Comparison of ENCODE assay signal across 17 cellular contexts in the genomic region with DNA sequence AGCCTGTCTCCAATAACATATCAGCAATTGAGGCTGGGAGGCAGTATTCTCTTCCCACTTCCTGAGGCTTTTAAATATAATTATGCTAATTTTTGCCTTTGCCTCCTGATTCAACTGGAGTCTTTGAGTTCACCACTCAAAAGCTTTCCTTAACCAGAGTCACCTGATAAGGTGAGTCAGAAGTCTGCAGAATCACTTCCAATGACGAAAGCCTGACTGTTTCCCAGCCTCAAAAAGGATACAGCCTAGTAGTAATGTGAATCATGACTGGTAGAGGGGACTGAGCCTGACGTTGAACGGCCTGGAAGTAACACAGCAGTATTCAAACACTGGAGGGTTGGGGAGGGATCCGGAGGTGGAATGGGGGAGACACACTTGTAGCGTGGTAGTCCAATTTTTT. TPM values are rescaled to one million over a fixed set of nuclear protein-coding genes. Genes with fewer than 3 reads are reported as not detected.
DNase-seq lines count a peak whose midpoint lies in the region; ATAC-seq and TF ChIP-seq lines count a peak whose summit lies in the region.
"Had no signal": no experiment of that assay in that cellular context is flagged by ENCODE, and none has a peak within 500 bp of the region (broad histone marks: within the 10 kb centered on the region; RNA-seq: fewer than 3 reads in every experiment).

No MANE protein-coding gene starts in this region.

- H3K79me1 ChIP-seq in IMR-90 (ENCODE audit: low read depth in 1 of 2, low read length in 2 of 2), result no peaks in the 10 kb centered on the region

- no peak overlapping the region for H3K27ac ChIP-seq in IMR-90 (ENCODE audit: insufficient read depth, low read length)
- H3K27ac ChIP-seq: psoas muscle, tibial nerve had no signal

- H3K9ac ChIP-seq in IMR-90 (ENCODE audit: low read depth, low read length), result no peak overlapping the region

- H2AK5ac ChIP-seq in IMR-90 (ENCODE audit: low read depth, low read length), result no peak overlapping the region

- no TSS peak for BruUV-seq in IMR-90 (replicated peaks; lab: Mats Ljungman, UMichigan)

- H2BK120ac ChIP-seq in IMR-90 (ENCODE audit: low read depth, low read length), result no peak overlapping the region

- no peak overlapping the region for H3K27ac Mint-ChIP-seq in naive thymus-derived CD8-positive, alpha-beta T cell

- H4K5ac ChIP-seq in IMR-90 (ENCODE audit: low read depth, low read length), result no peak overlapping the region

- H2BK5ac ChIP-seq in IMR-90 (ENCODE audit: low read depth, low read length, poor library complexity, severe bottlenecking), result no peak overlapping the region

- no peak for ATAC-seq in IMR-90 (ENCODE audit: low read depth)
- ATAC-seq in HG03439 (IDR thresholded peaks at IDR 0.05; ENCODE audit: unreplicated experiment), result no peak
- ATAC-seq in GM19467 (IDR thresholded peaks at IDR 0.05; ENCODE audit: unreplicated experiment), result no peak
- ATAC-seq in naive thymus-derived CD8-positive, alpha-beta T cell, result no peak
- ATAC-seq: GM12878, psoas muscle had no signal

- peak; percentile 1 for DNase-seq in AG10803 (ENCODE audit: low read depth)
- peak; percentile 72 for DNase-seq in IMR-90
- DNase-seq in astrocyte of the spinal cord (ENCODE audit: low read depth, low spot score), result peak; percentile 35
- DNase-seq in islet precursor cell, result peak; percentile 80
- no peak for DNase-seq in effector CD4-positive, alpha-beta T cell
- no peak for DNase-seq in naive thymus-derived CD8-positive, alpha-beta T cell
- DNase-seq: activated T-cell treated with anti-CD3 and anti-CD28 coated beads, Interleukin-2, amount 50 U/mL, for 1 hour; DND-41; NCI-H1048; NCI-H2171 treated with DMSO at 0.1 percent for 48 hours; psoas muscle had no signal

- H3K36me3 ChIP-seq in IMR-90 (ENCODE audit: control insufficient read depth, insufficient read depth, low read length), result no peaks in the 10 kb centered on the region

- H3K4me1 Mint-ChIP-seq in naive thymus-derived CD8-positive, alpha-beta T cell, result no peaks in the 10 kb centered on the region

- no peak overlapping the region for H2BK20ac ChIP-seq in IMR-90 (ENCODE audit: low read depth, low read length)

- H3K9me1 ChIP-seq in IMR-90 (ENCODE audit: insufficient read depth, low read length), result no peaks in the 10 kb centered on the region; the same call in 1 of the 2 replicates

- no peaks in the 10 kb centered on the region for H3K9me3 Mint-ChIP-seq in naive thymus-derived CD8-positive, alpha-beta T cell

- no peak overlapping the region for H4K91ac ChIP-seq in IMR-90 (ENCODE audit: insufficient read depth, low read depth, low read length)

- no peaks in the 10 kb centered on the region for H3K9me3 ChIP-seq in IMR-90 (ENCODE audit: control insufficient read depth, insufficient read depth, low read length)
- H3K9me3 ChIP-seq: psoas muscle, tibial nerve had no signal

- no peak overlapping the region for H4K8ac ChIP-seq in IMR-90 (ENCODE audit: low read depth in 2 of 2, low read length in 2 of 2)

- no peak overlapping the region for H2BK15ac ChIP-seq in IMR-90 (ENCODE audit: low read depth, low read length)

- no peak for TF ChIP-seq RAD21 in IMR-90 (IDR thresholded peaks at IDR 0.05; ENCODE audit: low read length)

- H3K56ac ChIP-seq in IMR-90 (ENCODE audit: extremely low read depth, insufficient read depth, low read length), result no peak overlapping the region

- no peaks in the 10 kb centered on the region for H3K27me3 Mint-ChIP-seq in naive thymus-derived CD8-positive, alpha-beta T cell

- TF ChIP-seq POLR2A in IMR-90 (IDR thresholded peaks at IDR 0.05; ENCODE audit: low read depth, low read length), result no peak

- intact Hi-C loops in IMR-90 (cut with micrococcal nuclease), result no loop called here

- H4K20me1 ChIP-seq in IMR-90 (ENCODE audit: insufficient read depth, low read length), result no peaks in the 10 kb centered on the region

- in situ Hi-C loops in IMR-90 (cut with MboI; ENCODE audit: low sequenced_read_pairs) (no loop called here), astrocyte of the spinal cord (cut with HindIII; ENCODE audit: low sequenced_read_pairs) (no loop called here)

- H3K23ac ChIP-seq in IMR-90 (ENCODE audit: low read depth, low read length), result no peak overlapping the region

- no peak for TF ChIP-seq CTCF in AG10803 (conservative IDR thresholded peaks at IDR 0.05; ENCODE audit: low read length)
- no peak for TF ChIP-seq CTCF in IMR-90 (conservative IDR thresholded peaks at IDR 0.05; ENCODE audit: low read depth, low read length)
- TF ChIP-seq CTCF in astrocyte of the spinal cord (IDR thresholded peaks at IDR 0.05; ENCODE audit: low read depth, low read length), result no peak

- POLR2A ChIA-PET in IMR-90 (lab: Charles Lee; ENCODE audit: unreplicated experiment), result no interaction called here
- POLR2A ChIA-PET in naive thymus-derived CD8-positive, alpha-beta T cell (lab: Charles Lee), result no interaction called here

- H3K27me3 ChIP-seq in IMR-90 (ENCODE audit: control insufficient read depth, insufficient read depth, low read length), result peaks cover 3% of the 10 kb centered on the region
- H3K27me3 ChIP-seq: tibial nerve had no signal

- no peak overlapping the region for H3K14ac ChIP-seq in IMR-90 (replicated peaks; ENCODE audit: low read depth, low read length)

- no peaks in the 10 kb centered on the region for H3K4me1 ChIP-seq in IMR-90 (ENCODE audit: control insufficient read depth, insufficient read depth, low read length)
- H3K4me1 ChIP-seq: psoas muscle, tibial nerve had no signal

- H3K4me3 Mint-ChIP-seq in naive thymus-derived CD8-positive, alpha-beta T cell, result no peak overlapping the region

- H2AFZ ChIP-seq in IMR-90 (replicated peaks; ENCODE audit: low read length, poor library complexity), result no peak overlapping the region

- H3K36me3 Mint-ChIP-seq in naive thymus-derived CD8-positive, alpha-beta T cell, result peaks cover 4 to 54% (median 18%) of the 10 kb centered on the region in 3 donors

- H3K4me2 ChIP-seq in IMR-90 (ENCODE audit: low read depth, low read length), result no peak overlapping the region

- CTCF ChIA-PET in IMR-90 (lab: Yijun Ruan, JAX), result no interaction called here

- H3K4me3 ChIP-seq in AG10803 (ENCODE audit: low read length) (no peak overlapping the region), IMR-90 (ENCODE audit: insufficient read depth, low read depth, low read length) (no peak overlapping the region), astrocyte of the spinal cord (ENCODE audit: low read depth, low read length) (no peak overlapping the region)
- H3K4me3 ChIP-seq: GM12878, psoas muscle, tibial nerve had no signal

- no peak overlapping the region for H3K18ac ChIP-seq in IMR-90 (ENCODE audit: low read depth, low read length)

- no peak overlapping the region for H3K4ac ChIP-seq in IMR-90 (ENCODE audit: low read depth, low read length)

- no peak overlapping the region for H2AK9ac ChIP-seq in IMR-90 (replicated peaks; ENCODE audit: low read depth, low read length, poor library complexity)

- dilution Hi-C loops in IMR-90 (cut with HindIII; ENCODE audit: low sequenced_read_pairs, unreplicated experiment), result no loop called here

- WGBS in IMR-90 (ENCODE audit: extremely low coverage in 2 of 2, insufficient read length in 1 of 2), 2 experiments, result no CpG with 5 or more reads among the region's 5 CpGs

TF ChIP-seq in IMR-90, 13 proteins besides CTCF, POLR2A, EP300 and RAD21 (continues in another document):
- no peak for TF ChIP-seq CEBPB (IDR thresholded peaks at IDR 0.05; ENCODE audit: low read depth, low read length)
- no peak for TF ChIP-seq USF2 (IDR thresholded peaks at IDR 0.05; ENCODE audit: low read depth, low read length)

RNA-seq across cellular contexts. Expression of gene MRPL9, which starts 10.4 kb away (rescaled TPM):
- 65.4 and 85.8 TPM in 2 replicates for total RNA-seq in IMR-90 (2012; rRNA removed)
- polyA plus RNA-seq in IMR-90 (2012; rRNA removed), result 77.3 and 87.5 TPM in 2 replicates
- 37.2 and 62.6 TPM in 2 replicates for polyA plus RNA-seq in IMR-90 (2012; cell fraction: cytosol; rRNA removed)
- polyA plus RNA-seq in IMR-90 (2012; cell fraction: nucleus; rRNA removed; ENCODE audit: low replicate concordance), result 37.5 and 93.0 TPM in 2 replicates
- 100 to 1,000 TPM in 1 of 2 experiments, 10 to 100 TPM in 1; 97.9 to 110 TPM for total RNA-seq in naive thymus-derived CD8-positive, alpha-beta T cell
- 100 to 1,000 TPM; 125 to 137 (median 127) TPM for polyA plus RNA-seq in naive thymus-derived CD8-positive, alpha-beta T cell

RNA-seq across cellular contexts. Expression of gene TDRKH, which starts 16.6 kb away (rescaled TPM):
- 2.2 TPM in 2 replicates for total RNA-seq in IMR-90 (2012; rRNA removed)
- 0.86 and 1.2 TPM in 2 replicates for polyA plus RNA-seq in IMR-90 (2012; rRNA removed)
- 0.45 and 0.58 TPM in 2 replicates for polyA plus RNA-seq in IMR-90 (2012; cell fraction: cytosol; rRNA removed)
- 0.21 and 1.2 TPM in 2 replicates for polyA plus RNA-seq in IMR-90 (2012; cell fraction: nucleus; rRNA removed; ENCODE audit: low replicate concordance)
- total RNA-seq in naive thymus-derived CD8-positive, alpha-beta T cell, result 10 to 100 TPM; 20.5 to 23.2 TPM
- polyA plus RNA-seq in naive thymus-derived CD8-positive, alpha-beta T cell, result 10 to 100 TPM; 14.7 to 15.9 (median 14.9) TPM

RNA-seq across cellular contexts. Expression of gene LINGO4, which starts 31.5 kb away (rescaled TPM):
- not detected in 2 replicates for total RNA-seq in IMR-90 (2012; rRNA removed)
- not detected in 2 replicates for polyA plus RNA-seq in IMR-90 (2012; rRNA removed)
- not detected in 2 replicates for polyA plus RNA-seq in IMR-90 (2012; cell fraction: cytosol; rRNA removed)
- polyA plus RNA-seq in IMR-90 (2012; cell fraction: nucleus; rRNA removed; ENCODE audit: low replicate concordance), result not detected in 2 replicates
- total RNA-seq in naive thymus-derived CD8-positive, alpha-beta T cell, result not detected
- polyA plus RNA-seq in naive thymus-derived CD8-positive, alpha-beta T cell, result not detected
- total RNA-seq: glomerular endothelial cell, GM12878, myocyte, tibial nerve had no signal
- polyA plus RNA-seq: GM12878 had no signal

RNA-seq across cellular contexts. Expression of gene RIIAD1, which starts 52.4 kb away (rescaled TPM):
- not detected in 2 replicates for total RNA-seq in IMR-90 (2012; rRNA removed)
- polyA plus RNA-seq in IMR-90 (2012; rRNA removed), result not detected in 2 replicates
- polyA plus RNA-seq in IMR-90 (2012; cell fraction: cytosol; rRNA removed), result not detected in 2 replicates
- not detected in 2 replicates for polyA plus RNA-seq in IMR-90 (2012; cell fraction: nucleus; rRNA removed; ENCODE audit: low replicate concordance)
- not detected for total RNA-seq in naive thymus-derived CD8-positive, alpha-beta T cell
- not detected for polyA plus RNA-seq in naive thymus-derived CD8-positive, alpha-beta T cell
- total RNA-seq: glomerular endothelial cell, GM12878, myocyte, tibial nerve had no signal
- polyA plus RNA-seq: GM12878 had no signal

RNA-seq across cellular contexts. Expression of gene CELF3, which starts 57.1 kb away (rescaled TPM):
- not detected in 2 replicates for total RNA-seq in IMR-90 (2012; rRNA removed)
- polyA plus RNA-seq in IMR-90 (2012; rRNA removed), result not detected in 2 replicates
- polyA plus RNA-seq in IMR-90 (2012; cell fraction: cytosol; rRNA removed), result not detected in 2 replicates
- not detected in 2 replicates for polyA plus RNA-seq in IMR-90 (2012; cell fraction: nucleus; rRNA removed; ENCODE audit: low replicate concordance)
- not detected for total RNA-seq in naive thymus-derived CD8-positive, alpha-beta T cell
- not detected for polyA plus RNA-seq in naive thymus-derived CD8-positive, alpha-beta T cell
- total RNA-seq: glomerular endothelial cell, GM12878, myocyte, psoas muscle, tibial nerve had no signal

Comparison
In these comparisons a context has a peak if more than half of its experiments do, and no peak if none do; other contexts are left out.
1. DNase-seq: peak in AG10803 (single experiment), IMR-90 (single experiment), astrocyte of the spinal cord (single experiment) and islet precursor cell (single experiment); none in effector CD4-positive, alpha-beta T cell (single experiment) and naive thymus-derived CD8-positive, alpha-beta T cell (0 of 10).